1 cellular context compared by ENCODE assay signal in genomic region chr2:43407826-43408783, GRCh38.
TF ChIP-seq lines count a peak whose summit lies in the region.

No MANE protein-coding gene starts in this region.

TF ChIP-seq in HepG2, 621 proteins besides CTCF, POLR2A, EP300 and RAD21 (continued from another document):
- TF ChIP-seq, protein P1, sequence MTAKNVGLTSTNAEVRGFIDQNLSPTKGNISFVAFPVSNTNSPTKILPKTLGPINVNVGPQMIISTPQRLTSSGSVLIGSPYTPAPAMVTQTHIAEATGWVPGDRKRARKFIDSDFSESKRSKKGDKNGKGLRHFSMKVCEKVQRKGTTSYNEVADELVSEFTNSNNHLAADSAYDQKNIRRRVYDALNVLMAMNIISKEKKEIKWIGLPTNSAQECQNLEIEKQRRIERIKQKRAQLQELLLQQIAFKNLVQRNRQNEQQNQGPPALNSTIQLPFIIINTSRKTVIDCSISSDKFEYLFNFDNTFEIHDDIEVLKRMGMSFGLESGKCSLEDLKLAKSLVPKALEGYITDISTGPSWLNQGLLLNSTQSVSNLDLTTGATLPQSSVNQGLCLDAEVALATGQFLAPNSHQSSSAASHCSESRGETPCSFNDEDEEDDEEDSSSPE (CRISPR knock-in tag; IDR thresholded peaks at IDR 0.05), result no peak
- TF ChIP-seq ZNF432 (CRISPR knock-in tag; IDR thresholded peaks at IDR 0.05; ENCODE audit: borderline replicate concordance) (no peak), NR2F1 (CRISPR knock-in tag; IDR thresholded peaks at IDR 0.05) (no peak), ZNF703 (CRISPR knock-in tag; IDR thresholded peaks at IDR 0.05; ENCODE audit: borderline replicate concordance) (no peak), YEATS4 (CRISPR knock-in tag; IDR thresholded peaks at IDR 0.05; ENCODE audit: borderline replicate concordance) (no peak), IRF9 (CRISPR knock-in tag; IDR thresholded peaks at IDR 0.05; ENCODE audit: borderline replicate concordance) (no peak), UBTF (CRISPR knock-in tag; IDR thresholded peaks at IDR 0.05) (no peak), STAG1 (CRISPR knock-in tag; IDR thresholded peaks at IDR 0.05) (no peak), HHEX (CRISPR knock-in tag; IDR thresholded peaks at IDR 0.05) (no peak), HCFC1 (IDR thresholded peaks at IDR 0.05; ENCODE audit: low read depth, low read length) (no peak)
- TF ChIP-seq, protein P2, sequence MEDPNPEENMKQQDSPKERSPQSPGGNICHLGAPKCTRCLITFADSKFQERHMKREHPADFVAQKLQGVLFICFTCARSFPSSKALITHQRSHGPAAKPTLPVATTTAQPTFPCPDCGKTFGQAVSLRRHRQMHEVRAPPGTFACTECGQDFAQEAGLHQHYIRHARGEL (CRISPR knock-in tag; IDR thresholded peaks at IDR 0.05), result no peak
- TF ChIP-seq, protein P3, sequence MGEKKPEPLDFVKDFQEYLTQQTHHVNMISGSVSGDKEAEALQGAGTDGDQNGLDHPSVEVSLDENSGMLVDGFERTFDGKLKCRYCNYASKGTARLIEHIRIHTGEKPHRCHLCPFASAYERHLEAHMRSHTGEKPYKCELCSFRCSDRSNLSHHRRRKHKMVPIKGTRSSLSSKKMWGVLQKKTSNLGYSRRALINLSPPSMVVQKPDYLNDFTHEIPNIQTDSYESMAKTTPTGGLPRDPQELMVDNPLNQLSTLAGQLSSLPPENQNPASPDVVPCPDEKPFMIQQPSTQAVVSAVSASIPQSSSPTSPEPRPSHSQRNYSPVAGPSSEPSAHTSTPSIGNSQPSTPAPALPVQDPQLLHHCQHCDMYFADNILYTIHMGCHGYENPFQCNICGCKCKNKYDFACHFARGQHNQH (CRISPR knock-in tag; IDR thresholded peaks at IDR 0.05), result no peak
- TF ChIP-seq, protein P4, sequence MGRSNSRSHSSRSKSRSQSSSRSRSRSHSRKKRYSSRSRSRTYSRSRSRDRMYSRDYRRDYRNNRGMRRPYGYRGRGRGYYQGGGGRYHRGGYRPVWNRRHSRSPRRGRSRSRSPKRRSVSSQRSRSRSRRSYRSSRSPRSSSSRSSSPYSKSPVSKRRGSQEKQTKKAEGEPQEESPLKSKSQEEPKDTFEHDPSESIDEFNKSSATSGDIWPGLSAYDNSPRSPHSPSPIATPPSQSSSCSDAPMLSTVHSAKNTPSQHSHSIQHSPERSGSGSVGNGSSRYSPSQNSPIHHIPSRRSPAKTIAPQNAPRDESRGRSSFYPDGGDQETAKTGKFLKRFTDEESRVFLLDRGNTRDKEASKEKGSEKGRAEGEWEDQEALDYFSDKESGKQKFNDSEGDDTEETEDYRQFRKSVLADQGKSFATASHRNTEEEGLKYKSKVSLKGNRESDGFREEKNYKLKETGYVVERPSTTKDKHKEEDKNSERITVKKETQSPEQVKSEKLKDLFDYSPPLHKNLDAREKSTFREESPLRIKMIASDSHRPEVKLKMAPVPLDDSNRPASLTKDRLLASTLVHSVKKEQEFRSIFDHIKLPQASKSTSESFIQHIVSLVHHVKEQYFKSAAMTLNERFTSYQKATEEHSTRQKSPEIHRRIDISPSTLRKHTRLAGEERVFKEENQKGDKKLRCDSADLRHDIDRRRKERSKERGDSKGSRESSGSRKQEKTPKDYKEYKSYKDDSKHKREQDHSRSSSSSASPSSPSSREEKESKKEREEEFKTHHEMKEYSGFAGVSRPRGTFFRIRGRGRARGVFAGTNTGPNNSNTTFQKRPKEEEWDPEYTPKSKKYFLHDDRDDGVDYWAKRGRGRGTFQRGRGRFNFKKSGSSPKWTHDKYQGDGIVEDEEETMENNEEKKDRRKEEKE (IDR thresholded peaks at IDR 0.05), result no peak
TF ChIP-seq in HepG2: peak in this region for 0.
